8 cellular contexts compared by ENCODE assay signal in the genomic region with DNA sequence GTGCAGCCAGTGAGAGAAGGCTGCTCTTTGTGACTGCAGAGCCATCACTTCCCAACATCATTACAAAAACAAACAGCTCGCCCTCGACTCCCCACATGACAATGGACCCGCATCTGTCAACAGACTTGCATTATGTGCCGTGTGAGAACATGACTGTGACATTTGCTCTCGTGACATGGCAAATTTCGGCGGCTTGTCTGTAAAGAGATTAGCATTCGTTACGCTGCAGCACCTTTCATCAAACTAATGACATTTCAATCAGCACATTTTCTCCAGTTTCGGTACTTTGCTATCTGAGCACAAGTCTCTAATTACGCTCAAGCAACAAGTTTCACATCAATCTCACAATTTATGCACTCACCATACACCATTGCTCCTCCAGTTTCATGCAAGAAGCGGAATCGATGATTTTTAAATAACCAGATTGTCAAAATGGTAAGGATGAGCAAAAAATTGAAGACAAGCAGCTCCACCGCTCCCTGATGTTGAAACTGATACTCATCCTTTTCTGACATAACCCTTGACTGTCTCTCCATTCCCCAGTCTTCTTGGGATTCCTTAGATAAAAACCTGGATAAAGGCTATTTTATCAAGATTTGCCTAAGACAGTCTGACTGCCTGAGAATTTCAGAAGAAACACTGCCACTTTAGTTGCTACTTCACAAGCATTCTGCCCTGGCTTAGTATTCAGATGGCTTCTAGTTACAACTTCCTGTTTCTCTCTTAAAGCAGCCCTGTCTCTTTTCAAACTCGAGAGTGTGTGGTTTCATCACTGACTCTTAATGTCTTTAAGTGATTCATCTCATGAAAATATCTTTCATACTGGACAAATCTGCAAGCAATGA. TPM values are rescaled to one million over a fixed set of nuclear protein-coding genes. Genes with fewer than 3 reads are reported as not detected.
DNase-seq lines count a peak whose midpoint lies in the region; ATAC-seq and TF ChIP-seq lines count a peak whose summit lies in the region.

A gene (minus strand): TSS at position 682 of the 845 bp plus-strand sequence. CDS start 146 bp downstream, at position 536.

- peaks cover 29% of the 10 kb centered on the region for H3K4me1 ChIP-seq in RWPE2 (ENCODE audit: insufficient read depth, poor library complexity, severe bottlenecking)
- peaks cover 4% of the 10 kb centered on the region for H3K4me1 ChIP-seq in parathyroid adenoma

- H3K27me3 ChIP-seq in RWPE2 (ENCODE audit: insufficient read depth, poor library complexity, severe bottlenecking): no peaks in the 10 kb centered on the region
- no peaks in the 10 kb centered on the region for H3K27me3 ChIP-seq in parathyroid adenoma (ENCODE audit: control insufficient read depth, insufficient read depth, low read length)

- H3K79me2 ChIP-seq in parathyroid adenoma: no peaks in the 10 kb centered on the region

- peak within 1 kb of the TSS; percentile 44 for H3K27ac ChIP-seq in RWPE2 (ENCODE audit: poor library complexity, severe bottlenecking)
- peak within 1 kb of the TSS; percentile 83 for H3K27ac ChIP-seq in angular gyrus (ENCODE audit: low read depth, low read length)
- H3K27ac ChIP-seq in parathyroid adenoma: no peak within 1 kb of the TSS

- H2AFZ ChIP-seq in parathyroid adenoma: peak within 1 kb of the TSS; percentile 53

- intact Hi-C loops in left cardiac atrium (cut with DNase I): no loop called here

- ATAC-seq in GM19467 (IDR thresholded peaks at IDR 0.05; ENCODE audit: unreplicated experiment) (peak; percentile 91), HG03521 (IDR thresholded peaks at IDR 0.05; ENCODE audit: unreplicated experiment) (peak; percentile 90), RWPE2 (ENCODE audit: low read depth) (peak; percentile 85), left cardiac atrium (peak; percentile 90 to 91)

- DNase-seq in EL: peak; percentile 56
- no peak for DNase-seq in RWPE2 (ENCODE audit: low spot score)
- peak; percentile 19 for DNase-seq in left cardiac atrium
- DNase-seq in HT-29 (ENCODE audit: low spot score): no peak

- H3K9ac ChIP-seq in parathyroid adenoma: no peak within 1 kb of the TSS

- H3K4me3 ChIP-seq in RWPE2 (ENCODE audit: severe bottlenecking) (peak within 1 kb of the TSS; percentile 37), parathyroid adenoma (ENCODE audit: low read depth, low read length) (peak within 1 kb of the TSS; percentile 72)

- H3K9me3 ChIP-seq in RWPE2 (ENCODE audit: severe bottlenecking): no peaks in the 10 kb centered on the region
- H3K9me3 ChIP-seq in parathyroid adenoma (ENCODE audit: control insufficient read depth, low read length): no peaks in the 10 kb centered on the region

- TF ChIP-seq CTCF in RWPE2 (IDR thresholded peaks at IDR 0.05; ENCODE audit: poor library complexity, severe bottlenecking): no peak
- TF ChIP-seq CTCF in parathyroid adenoma (IDR thresholded peaks at IDR 0.05): no peak

- H3K36me3 ChIP-seq in RWPE2 (ENCODE audit: low read depth): no peaks in the 10 kb centered on the region
- no peaks in the 10 kb centered on the region for H3K36me3 ChIP-seq in parathyroid adenoma (ENCODE audit: control insufficient read depth, insufficient read depth, low read length)

- peak within 1 kb of the TSS; percentile 80 for H3K4me2 ChIP-seq in parathyroid adenoma (ENCODE audit: low read length)

RNA-seq across cellular contexts. Expression of the gene that starts here (rescaled TPM):
- 10 to 100 TPM in 1 of 2 donors, 1 to 10 TPM in 1; 7.9 to 17.0 TPM for total RNA-seq in left cardiac atrium
- total RNA-seq in HT-29 (2014; rRNA removed; shearing (Covaris generic)): not detected in 2 replicates

Comparison
In these comparisons a context has a peak if more than half of its experiments do, and no peak if none do; other contexts are left out.
1. DNase-seq: peak in EL (single experiment) and left cardiac atrium (single experiment); none in RWPE2 (single experiment) and HT-29 (single experiment).
2. Peak in every context shown above with its lines, with median percentiles within 50 percentile points of each other: ATAC-seq.